8 cellular contexts compared by ENCODE assay signal in the genomic region with DNA sequence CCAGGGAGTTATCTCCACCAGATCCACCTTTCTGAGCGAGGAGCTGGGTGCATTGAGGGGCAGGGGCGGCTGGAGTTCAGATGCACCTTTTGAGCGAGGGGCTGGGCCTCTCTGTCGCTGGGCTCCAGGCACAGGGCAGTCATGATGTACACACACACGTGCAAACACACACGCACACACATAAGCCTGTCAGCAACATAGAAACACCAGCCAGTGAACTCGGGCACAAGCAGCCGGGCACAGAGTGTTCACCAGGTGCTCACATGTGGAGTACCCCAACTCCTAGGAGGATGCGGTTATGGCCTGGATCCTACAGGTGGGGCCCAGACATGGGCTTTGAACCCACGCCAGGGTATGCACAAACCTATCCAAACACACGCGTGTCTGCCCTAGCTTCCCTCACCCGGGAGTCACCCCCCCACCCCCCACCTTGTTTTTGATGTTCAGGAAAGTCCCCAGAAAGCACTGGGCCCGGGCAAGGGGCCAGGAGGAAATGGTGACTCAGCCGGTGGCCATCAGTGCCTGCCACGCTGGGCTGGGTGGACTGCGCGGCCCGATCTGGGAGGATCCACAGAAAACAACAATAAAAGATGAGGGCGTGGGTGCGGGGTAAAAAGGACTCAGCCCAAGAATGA. TPM values are rescaled to one million over a fixed set of nuclear protein-coding genes. Genes with fewer than 3 reads are reported as not detected.
A peak's percentile ranks its signal among the peaks of the same experiment; 100 is the strongest.
DNase-seq lines count a peak whose midpoint lies in the region; ATAC-seq, FAIRE-seq and TF ChIP-seq lines count a peak whose summit lies in the region.

No MANE protein-coding gene starts in this region.

- H3K9me3 Mint-ChIP-seq in glutamatergic neuron (ENCODE audit: unreplicated experiment): no peaks in the 10 kb centered on the region

- H3K27me3 Mint-ChIP-seq in T-helper 17 cell (no peaks in the 10 kb centered on the region), glutamatergic neuron (ENCODE audit: unreplicated experiment) (peaks cover 4% of the 10 kb centered on the region)

- 0 out of 2 replicates have a peak, but pooled peaks have one; percentile 4 for TF ChIP-seq POLR2A in GM12892 (IDR thresholded peaks at IDR 0.05; ENCODE audit: low read depth, low read length)

- no peaks in the 10 kb centered on the region for H3K27me3 ChIP-seq in layer of hippocampus (ENCODE audit: control insufficient read depth, insufficient read depth, low read length)

- no peaks in the 10 kb centered on the region for H3K9me3 ChIP-seq in T-helper 17 cell (ENCODE audit: control insufficient read depth, low read length, poor library complexity, severe bottlenecking)

- no peak overlapping the region for H3K4me3 ChIP-seq in astrocyte of the spinal cord (ENCODE audit: low read depth, low read length)

- in situ Hi-C loops in astrocyte of the spinal cord (cut with HindIII; ENCODE audit: low sequenced_read_pairs): no loop called here

- peak; percentile 61 for ATAC-seq in T-helper 17 cell

- peak overlapping the region; percentile 98 for H3K27ac Mint-ChIP-seq in T-helper 17 cell
- H3K27ac Mint-ChIP-seq in glutamatergic neuron (ENCODE audit: unreplicated experiment): no peak overlapping the region

- H3K4me3 Mint-ChIP-seq in T-helper 17 cell: peak overlapping the region; percentile 85
- no peak overlapping the region for H3K4me3 Mint-ChIP-seq in glutamatergic neuron (ENCODE audit: unreplicated experiment)

- peaks cover 2% of the 10 kb centered on the region for H3K36me3 Mint-ChIP-seq in T-helper 17 cell (ENCODE audit: low read depth)
- H3K36me3 Mint-ChIP-seq in glutamatergic neuron (ENCODE audit: unreplicated experiment): no peaks in the 10 kb centered on the region

- TF ChIP-seq CTCF in astrocyte of the spinal cord (IDR thresholded peaks at IDR 0.05; ENCODE audit: low read depth, low read length) (no peak), glutamatergic neuron (IDR thresholded peaks at IDR 0.05; ENCODE audit: partially characterized antibody, unreplicated experiment) (no peak)

- H3K27ac ChIP-seq in layer of hippocampus (ENCODE audit: low read depth, low read length): peak overlapping the region; percentile 98

- no peak for DNase-seq in GM12892 (ENCODE audit: insufficient read length)
- DNase-seq in T-helper 17 cell: peak; percentile 67 to 78 (median 70)
- peak; percentile 92 for DNase-seq in astrocyte of the spinal cord (ENCODE audit: low read depth, low spot score)
- DNase-seq in stimulated activated CD8-positive, alpha-beta memory T cell treated with anti-CD3 and anti-CD28 coated beads, Interleukin-2, amount 100 ng/mL, for 1 hour (ENCODE audit: low read depth in 2 of 2): peak; percentile 46 to 56
- DNase-seq in glutamatergic neuron: no peak
- DNase-seq in GM19238 (ENCODE audit: insufficient read length, low spot score): no peak
- DNase-seq in NCI-H510A (lab: John Stamatoyannopoulos, UW): no peak

- H3K4me1 Mint-ChIP-seq in T-helper 17 cell (peaks cover 48% of the 10 kb centered on the region), glutamatergic neuron (ENCODE audit: low read depth, unreplicated experiment) (peaks cover 5% of the 10 kb centered on the region)

- peak; percentile 65 for FAIRE-seq in GM12892 (lab: Jason Lieb, UNC)

RNA-seq across cellular contexts. Expression of a gene that starts 13.3 kb away (rescaled TPM):
- polyA plus RNA-seq in GM12892 (2012; ENCODE audit: missing spikeins): 7.5 TPM
- total RNA-seq in T-helper 17 cell: 100 to 1,000 TPM; 165 to 166 TPM
- total RNA-seq in glutamatergic neuron (ENCODE audit: unreplicated experiment): 4.0 TPM

RNA-seq across cellular contexts. Expression of a gene that starts 54.3 kb away (rescaled TPM):
- 1.5 TPM for polyA plus RNA-seq in GM12892 (2012; ENCODE audit: missing spikeins)
- total RNA-seq in T-helper 17 cell (not detected), glutamatergic neuron (ENCODE audit: unreplicated experiment) (91.1 TPM)

Comparison
In these comparisons a context has a peak if more than half of its experiments do, and no peak if none do; other contexts are left out.
1. DNase-seq: peak in T-helper 17 cell (3 of 3), astrocyte of the spinal cord (single experiment) and stimulated activated CD8-positive, alpha-beta memory T cell treated with anti-CD3 and anti-CD28 coated beads, Interleukin-2, amount 100 ng/mL, for 1 hour (2 of 2); none in GM12892 (single experiment), glutamatergic neuron (single experiment), GM19238 (single experiment) and NCI-H510A (single experiment).
2. RNA of a gene that starts 13.3 kb away (total RNA-seq): 165 to 166 TPM in T-helper 17 cell; 4.0 TPM in glutamatergic neuron (single experiment); every median in the first group is over 10 times any median in the second.
3. RNA of a gene that starts 54.3 kb away (total RNA-seq): 91.1 TPM in glutamatergic neuron (single experiment); not detected in T-helper 17 cell; every median in the first group is over 10 times any median in the second.